Comparison of ENCODE assay signal across 1 cellular context in the genomic region with DNA sequence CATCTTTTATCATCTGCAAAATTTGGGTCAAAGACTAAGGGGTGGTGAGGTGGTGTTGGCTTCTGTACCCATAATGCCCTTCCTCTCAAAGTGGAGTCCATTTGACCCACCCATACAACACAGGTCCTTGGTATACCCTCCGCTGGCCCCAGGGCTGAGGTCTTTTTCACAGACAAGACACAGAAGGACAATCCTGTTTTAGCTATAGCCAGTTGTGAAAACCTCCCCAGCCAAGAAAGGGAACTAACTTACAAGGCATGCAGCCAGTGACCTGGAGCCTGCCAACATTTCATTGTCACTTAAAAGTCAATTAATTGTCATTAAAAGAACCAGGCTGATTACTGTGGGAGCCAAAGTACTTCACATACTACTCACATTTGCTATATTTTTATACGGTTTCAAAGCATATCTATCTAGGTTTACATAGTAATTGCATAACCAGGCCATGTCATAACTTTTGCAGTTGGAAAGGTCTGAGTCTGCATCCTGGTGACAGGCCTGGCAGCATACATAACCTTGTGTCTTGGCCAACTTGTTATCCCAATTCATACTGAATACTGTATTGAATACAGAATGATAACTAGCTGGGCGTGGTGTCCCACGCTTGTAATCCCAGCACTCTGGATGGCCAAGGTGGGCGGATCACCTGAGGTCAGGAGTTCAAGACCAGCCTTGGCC.
TF ChIP-seq lines count a peak whose summit lies in the region.

No MANE protein-coding gene starts in this region.

TF ChIP-seq in SK-N-SH, 30 proteins besides CTCF, POLR2A, EP300 and RAD21 (continued from another document):
- no peak for TF ChIP-seq YY1 (IDR thresholded peaks at IDR 0.05; ENCODE audit: low read depth)
- no peak for TF ChIP-seq MAX (IDR thresholded peaks at IDR 0.05; ENCODE audit: low read depth)
- TF ChIP-seq MEF2A (IDR thresholded peaks at IDR 0.05; ENCODE audit: borderline replicate concordance, low read depth), result no peak
